1 cellular context compared by ENCODE assay signal in genomic region chr3:141380987-141381386, GRCh38.
TF ChIP-seq lines count a peak whose summit lies in the region.

No MANE protein-coding gene starts in this region.

TF ChIP-seq in IMR-90, 13 proteins besides CTCF, POLR2A, EP300 and RAD21 (continued from another document):
- TF ChIP-seq ELK1 (IDR thresholded peaks at IDR 0.05; ENCODE audit: borderline replicate concordance, low read depth, low read length): no peak
